8 cellular contexts compared by ENCODE assay signal in genomic region chr4:56435001-56435747, GRCh38. TPM values are rescaled to one million over a fixed set of nuclear protein-coding genes. Genes with fewer than 3 reads are reported as not detected.
DNase-seq lines count a peak whose midpoint lies in the region; ATAC-seq, FAIRE-seq and TF ChIP-seq lines count a peak whose summit lies in the region.

Gene PPAT (minus strand): TSS chr4:56435615. CDS start chr4:56435477, 138 bp downstream.

- no peaks in the 10 kb centered on the region; the same call in 1 of the 2 replicates for H3K36me3 ChIP-seq in SU-DHL-6 (ENCODE audit: low read length)
- H3K36me3 ChIP-seq in pancreas = no peaks in the 10 kb centered on the region

- POLR2A ChIA-PET in activated naive CD8-positive, alpha-beta T cell treated with anti-CD3 and anti-CD28 coated beads, Interleukin-2, amount 10 ng/mL, durations not matched to agents 7 days and 5 days (lab: Charles Lee) = interaction anchor here (0.6 to 4.7 kb wide), 16 partner anchors 9 to 543 kb away, joined by 3 to 46 read pairs (median 4); partner anchors contain the start of genes AASDH, NOA1, POLR2B and REST

- peaks cover 10% of the 10 kb centered on the region for H3K36me3 Mint-ChIP-seq in activated naive CD8-positive, alpha-beta T cell treated with anti-CD3 and anti-CD28 coated beads, Interleukin-2, amount 10 ng/mL, durations not matched to agents 7 days and 5 days
- H3K36me3 Mint-ChIP-seq in type B pancreatic cell = peaks cover 11% of the 10 kb centered on the region

- peak within 1 kb of the TSS; percentile 82 for H2AFZ ChIP-seq in SU-DHL-6 (ENCODE audit: low read depth, low read length, severe bottlenecking)

- H3K4me1 ChIP-seq in pancreas = peaks cover 8 to 14% (median 9%) of the 10 kb centered on the region in 3 donors

- H3K4me3 Mint-ChIP-seq in activated naive CD8-positive, alpha-beta T cell treated with anti-CD3 and anti-CD28 coated beads, Interleukin-2, amount 10 ng/mL, durations not matched to agents 7 days and 5 days = peak within 1 kb of the TSS; percentile 99
- H3K4me3 Mint-ChIP-seq in type B pancreatic cell = peak within 1 kb of the TSS; percentile 99

- no peaks in the 10 kb centered on the region for H3F3A ChIP-seq in SU-DHL-6 (ENCODE audit: insufficient read depth)

- H3K9me3 ChIP-seq in SU-DHL-6 (ENCODE audit: insufficient read depth, low read length) (no peaks in the 10 kb centered on the region), pancreas (no peaks in the 10 kb centered on the region)

- peaks cover 4% of the 10 kb centered on the region; the same call in 1 of the 2 replicates for H4K20me1 ChIP-seq in SU-DHL-6 (ENCODE audit: low read depth, low read length)

- DNase-seq in GM10266 (ENCODE audit: extremely low spot score) (peak; percentile 94), NCI-H1105 (lab: John Stamatoyannopoulos, UW) (peak; percentile 91), head of caudate nucleus (peak; percentile 92 to 99 (median 97)), pancreas (peak; percentile 97 to 99 (median 98)), type B pancreatic cell (ENCODE audit: extremely low spot score, unreplicated experiment) (peak; percentile 99)
- peak; percentile 99 for DNase-seq in activated naive CD8-positive, alpha-beta T cell treated with anti-CD3 and anti-CD28 coated beads, Interleukin-2, amount 10 ng/mL, durations not matched to agents 7 days and 5 days

- peaks cover 91% of the 10 kb centered on the region for H3K79me2 ChIP-seq in SU-DHL-6 (ENCODE audit: insufficient read depth, low read length)

- 0 to 1% methylated on average over 62 of the region's 62 CpGs for WGBS in pancreas, 2 donors

- intact Hi-C loops in head of caudate nucleus (cut with DNase I) (loop anchor here (2.0 to 10.0 kb wide), 3 partner anchors 34 to 472 kb away; partner anchors contain the start of gene REST), pancreas (cut with DNase I) (no loop called here)

- peaks cover 39% of the 10 kb centered on the region for H3K4me1 Mint-ChIP-seq in activated naive CD8-positive, alpha-beta T cell treated with anti-CD3 and anti-CD28 coated beads, Interleukin-2, amount 10 ng/mL, durations not matched to agents 7 days and 5 days
- peaks cover 21% of the 10 kb centered on the region for H3K4me1 Mint-ChIP-seq in type B pancreatic cell (ENCODE audit: unreplicated experiment)

- H3K27me3 ChIP-seq in SU-DHL-6 (ENCODE audit: low read length) (no peaks in the 10 kb centered on the region), pancreas (no peaks in the 10 kb centered on the region)

- ATAC-seq in HG02588 (IDR thresholded peaks at IDR 0.05; ENCODE audit: unreplicated experiment) (peak; percentile 74), pancreas (peak; percentile 89 to 95 (median 90))
- ATAC-seq in activated naive CD8-positive, alpha-beta T cell treated with anti-CD3 and anti-CD28 coated beads, Interleukin-2, amount 10 ng/mL, durations not matched to agents 7 days and 5 days (ENCODE audit: low read depth) = peak; percentile 81

- H3K27ac ChIP-seq in SU-DHL-6 (ENCODE audit: low read depth, low read length) (peak within 1 kb of the TSS; percentile 74), pancreas (peak within 1 kb of the TSS; percentile 84 to 90 (median 86))

- no peaks in the 10 kb centered on the region for H3K27me3 Mint-ChIP-seq in activated naive CD8-positive, alpha-beta T cell treated with anti-CD3 and anti-CD28 coated beads, Interleukin-2, amount 10 ng/mL, durations not matched to agents 7 days and 5 days
- H3K27me3 Mint-ChIP-seq in type B pancreatic cell = no peaks in the 10 kb centered on the region

- peak within 1 kb of the TSS; percentile 81 for H3K4me3 ChIP-seq in SU-DHL-6 (ENCODE audit: insufficient read depth, low read length, poor library complexity, severe bottlenecking)
- peak within 1 kb of the TSS; percentile 53 to 87 (median 76) for H3K4me3 ChIP-seq in pancreas

- no peaks in the 10 kb centered on the region for H3K9me2 ChIP-seq in SU-DHL-6 (replicated peaks; ENCODE audit: insufficient read depth, low read length)

- no peak for TF ChIP-seq CTCF in GM10266 (IDR thresholded peaks at IDR 0.05; ENCODE audit: control insufficient read depth, insufficient read depth, low read depth, missing control alignments)
- TF ChIP-seq CTCF in SU-DHL-6 (IDR thresholded peaks at IDR 0.05; ENCODE audit: insufficient read depth, low read length, poor library complexity, severe bottlenecking) = no peak
- peak in 3 of 4 donors; percentile 13 to 27 (median 22) for TF ChIP-seq CTCF in pancreas (IDR thresholded peaks at IDR 0.05)
- TF ChIP-seq CTCF in type B pancreatic cell (conservative IDR thresholded peaks at IDR 0.05) = peak; percentile 37

- peak within 1 kb of the TSS; percentile 94 for H3K4me2 ChIP-seq in SU-DHL-6 (ENCODE audit: low read depth, low read length, poor library complexity, severe bottlenecking)

- FAIRE-seq in pancreas (lab: Jason Lieb, UNC) = peak; percentile 83

- peak within 1 kb of the TSS; percentile 89 for H3K9ac ChIP-seq in SU-DHL-6 (ENCODE audit: low read length)

- no peaks in the 10 kb centered on the region for H3K9me3 Mint-ChIP-seq in activated naive CD8-positive, alpha-beta T cell treated with anti-CD3 and anti-CD28 coated beads, Interleukin-2, amount 10 ng/mL, durations not matched to agents 7 days and 5 days
- no peaks in the 10 kb centered on the region for H3K9me3 Mint-ChIP-seq in type B pancreatic cell

- H3K27ac Mint-ChIP-seq in activated naive CD8-positive, alpha-beta T cell treated with anti-CD3 and anti-CD28 coated beads, Interleukin-2, amount 10 ng/mL, durations not matched to agents 7 days and 5 days = peak within 1 kb of the TSS; percentile 97
- H3K27ac Mint-ChIP-seq in type B pancreatic cell = peak within 1 kb of the TSS; percentile 92

RNA-seq across cellular contexts. Expression of gene PPAT, which starts in this region (rescaled TPM):
- 10 to 100 TPM; 20.8 to 22.4 TPM for total RNA-seq in activated naive CD8-positive, alpha-beta T cell treated with anti-CD3 and anti-CD28 coated beads, Interleukin-2, amount 10 ng/mL, durations not matched to agents 7 days and 5 days
- 1 to 10 TPM; 4.6 to 10.0 (median 6.3) TPM for total RNA-seq in pancreas
- 1 to 10 TPM; 1.6 to 3.1 TPM for polyA plus RNA-seq in pancreas
- 20.6 and 37.8 TPM in 2 replicates for total RNA-seq in type B pancreatic cell (ENCODE audit: low replicate concordance)

Comparison
In these comparisons a context has a peak if more than half of its experiments do, and no peak if none do; other contexts are left out.
1. Peak in every context shown above with its lines: DNase-seq, ATAC-seq, H3K4me3 ChIP-seq and H3K27ac ChIP-seq.
2. CTCF ChIP-seq: peak in pancreas (3 of 4) and type B pancreatic cell (single experiment); none in GM10266 (single experiment) and SU-DHL-6 (single experiment).